In the genomic region with DNA sequence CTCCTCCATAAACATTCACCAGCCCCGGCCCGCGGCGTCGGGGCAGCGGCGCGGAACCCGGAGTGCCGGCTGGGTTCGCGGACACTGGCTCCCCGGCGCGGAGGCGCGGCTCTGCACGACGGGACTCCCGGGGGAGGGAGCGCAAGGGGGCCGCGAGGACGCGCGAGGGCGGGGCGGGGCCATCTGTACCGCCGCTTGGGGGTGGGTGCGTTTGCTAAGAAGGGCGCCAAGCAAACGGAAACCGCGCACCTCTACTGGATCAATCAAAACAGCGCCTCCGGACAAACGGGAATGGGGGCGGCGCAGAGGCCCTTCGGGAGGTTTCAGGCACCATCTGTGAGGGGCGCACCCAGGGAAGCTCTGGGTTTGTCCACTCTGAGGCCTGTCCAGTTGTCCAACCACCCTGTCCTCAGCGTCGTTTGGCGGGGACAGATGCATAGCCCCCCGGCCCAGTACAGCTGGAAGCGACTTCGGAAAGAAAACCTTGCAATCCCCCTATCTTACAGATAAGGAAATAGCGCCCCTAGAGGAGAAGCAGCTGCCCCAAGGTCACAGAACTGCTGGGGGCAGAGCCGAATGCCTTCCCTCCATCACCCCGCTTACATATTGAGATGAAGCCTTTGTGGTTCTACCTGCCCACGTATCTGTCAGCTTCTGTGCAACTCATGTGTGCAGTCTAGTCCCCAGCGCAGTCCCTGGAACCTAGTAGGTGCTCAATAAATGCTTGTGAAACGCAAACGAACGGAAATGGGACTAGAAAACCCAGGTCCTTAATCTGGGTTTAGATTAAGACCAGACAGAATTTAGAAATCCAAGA, we compare ENCODE assay signal across 8 cellular contexts. TPM values are rescaled to one million over a fixed set of nuclear protein-coding genes. Genes with fewer than 3 reads are reported as not detected.
DNase-seq lines count a peak whose midpoint lies in the region; TF ChIP-seq lines count a peak whose summit lies in the region.

No MANE protein-coding gene starts in this region.

- H4K20me1 ChIP-seq in neural progenitor cell (ENCODE audit: low read depth): peaks cover 13% of the 10 kb centered on the region

- H3K9me3 ChIP-seq in neural progenitor cell (ENCODE audit: low read depth) (no peaks in the 10 kb centered on the region), stomach smooth muscle (ENCODE audit: control insufficient read depth in 2 of 2, low read length in 2 of 2) (no peaks in the 10 kb centered on the region)

- H3K4me3 Mint-ChIP-seq in neural progenitor cell: peak overlapping the region; percentile 80

- H3K36me3 ChIP-seq in neural progenitor cell (no peaks in the 10 kb centered on the region), stomach smooth muscle (ENCODE audit: control insufficient read depth in 2 of 2, insufficient read depth in 2 of 2, low read length in 2 of 2) (no peaks in the 10 kb centered on the region)

- H3K27me3 ChIP-seq in neural progenitor cell (peaks cover 74% of the 10 kb centered on the region), stomach smooth muscle (ENCODE audit: control insufficient read depth in 1 of 2, insufficient read depth in 2 of 2, low read length in 2 of 2) (peaks cover 13 to 28% of the 10 kb centered on the region in 2 donors)

- H3K27ac Mint-ChIP-seq in neural progenitor cell: no peak overlapping the region

- H3F3A ChIP-seq in neural progenitor cell (ENCODE audit: low read depth): peaks cover 8% of the 10 kb centered on the region

- DNase-seq in NCI-H2196 (lab: John Stamatoyannopoulos, UW; ENCODE audit: unreplicated experiment) (peak; percentile 56), NCI-H2196 treated with DMSO at 0.1 percent for 48 hours (lab: John Stamatoyannopoulos, UW; ENCODE audit: unreplicated experiment) (no peak), HUDEP-2 (lab: John Stamatoyannopoulos, UW; ENCODE audit: unreplicated experiment in 76 of 76) (peak in 48 of 76 experiments; percentile 5 to 66 (median 27)), RKO (ENCODE audit: low spot score) (peak; percentile 61), fibroblast of the conjunctiva (ENCODE audit: low read depth) (peak; percentile 30), neural progenitor cell (ENCODE audit: low spot score) (peak; percentile 95)
- peak; percentile 24 to 44 for DNase-seq in activated T-helper 1 cell treated with anti-CD3 and anti-CD28 coated beads, Interleukin-2, amount 50 U/mL, for 16 hours (ENCODE audit: low read depth in 1 of 2, low spot score in 1 of 2)

- peaks cover 46% of the 10 kb centered on the region for H3K27me3 Mint-ChIP-seq in neural progenitor cell (ENCODE audit: insufficient read depth, low read depth)

- H3K27ac ChIP-seq in neural progenitor cell (no peak overlapping the region), stomach smooth muscle (ENCODE audit: low read length) (no peak overlapping the region)

- peak; percentile 89 for TF ChIP-seq CTCF in neural progenitor cell (IDR thresholded peaks at IDR 0.05)

- no peaks in the 10 kb centered on the region for H3K9me3 Mint-ChIP-seq in neural progenitor cell

- peaks cover 9% of the 10 kb centered on the region for H3K4me1 Mint-ChIP-seq in neural progenitor cell

- no peaks in the 10 kb centered on the region for H3K79me2 ChIP-seq in neural progenitor cell (ENCODE audit: low read depth)

- peaks cover 4% of the 10 kb centered on the region for H3K4me1 ChIP-seq in neural progenitor cell
- H3K4me1 ChIP-seq in stomach smooth muscle (ENCODE audit: control insufficient read depth, insufficient read depth, low read length): peaks cover 8% of the 10 kb centered on the region

- no peak overlapping the region for H3K9ac ChIP-seq in neural progenitor cell
- no peak overlapping the region for H3K9ac ChIP-seq in stomach smooth muscle (ENCODE audit: low read length in 2 of 2)

- H3K4me3 ChIP-seq in neural progenitor cell (peak overlapping the region; percentile 57), stomach smooth muscle (ENCODE audit: low read length in 2 of 2) (peak overlapping the region; percentile 64 to 69)

- peak overlapping the region; percentile 55 for H2AFZ ChIP-seq in neural progenitor cell (replicated peaks)

- H3K4me2 ChIP-seq in neural progenitor cell: peak overlapping the region; percentile 91

- H3K36me3 Mint-ChIP-seq in neural progenitor cell: no peaks in the 10 kb centered on the region

RNA-seq across cellular contexts. Expression of a gene that starts 10.7 kb away (rescaled TPM):
- 0.74 and 0.92 TPM in 2 replicates for total RNA-seq in neural progenitor cell (ENCODE audit: low replicate concordance)
